ENCODE assay signal across 1 cellular context in genomic region chr2:464562-465309, GRCh38.
TF ChIP-seq lines count a peak whose summit lies in the region.

No MANE protein-coding gene starts in this region.

TF ChIP-seq in H1, 55 proteins besides CTCF, POLR2A, EP300 and RAD21:
- TF ChIP-seq FOSL1 (IDR thresholded peaks at IDR 0.05; ENCODE audit: insufficient read depth, low read depth, low read length): no peak
- TF ChIP-seq CTBP2 (IDR thresholded peaks at IDR 0.05; ENCODE audit: borderline replicate concordance, insufficient read depth, insufficient read length, low read length): no peak
- no peak for TF ChIP-seq GTF2F1 (IDR thresholded peaks at IDR 0.05; ENCODE audit: borderline replicate concordance, low read depth, low read length)
- TF ChIP-seq CHD7 (IDR thresholded peaks at IDR 0.05; ENCODE audit: insufficient replicate concordance, low read length): no peak
- TF ChIP-seq SAP30 (IDR thresholded peaks at IDR 0.05; ENCODE audit: insufficient read depth, insufficient replicate concordance, low read length): no peak
- TF ChIP-seq BACH1 (IDR thresholded peaks at IDR 0.05; ENCODE audit: low read length): no peak
- no peak for TF ChIP-seq TAF7 (optimal IDR thresholded peaks at IDR 0.05; ENCODE audit: borderline replicate concordance, low read depth, low read length)
- TF ChIP-seq RBBP5 (IDR thresholded peaks at IDR 0.05; ENCODE audit: borderline replicate concordance, low read depth, low read length): no peak
- TF ChIP-seq CHD2 (IDR thresholded peaks at IDR 0.05; ENCODE audit: low read length): no peak
- no peak for TF ChIP-seq TEAD4 (IDR thresholded peaks at IDR 0.05; ENCODE audit: low read depth, low read length)
- no peak for TF ChIP-seq EZH2 (IDR thresholded peaks at IDR 0.05; ENCODE audit: low read depth, low read length, severe bottlenecking)
- no peak for TF ChIP-seq KDM1A (IDR thresholded peaks at IDR 0.05; ENCODE audit: borderline replicate concordance, low read length)
- TF ChIP-seq RXRA (IDR thresholded peaks at IDR 0.05; ENCODE audit: insufficient read depth, low read depth, low read length): no peak
- no peak for TF ChIP-seq ASH2L (IDR thresholded peaks at IDR 0.05; ENCODE audit: low read length)
- no peak for TF ChIP-seq SRF (IDR thresholded peaks at IDR 0.05; ENCODE audit: low read depth, low read length)
- TF ChIP-seq POU5F1 (IDR thresholded peaks at IDR 0.05; ENCODE audit: low read depth, low read length): no peak
- TF ChIP-seq KDM5A (IDR thresholded peaks at IDR 0.05; ENCODE audit: low read length): no peak
